In the genomic region with DNA sequence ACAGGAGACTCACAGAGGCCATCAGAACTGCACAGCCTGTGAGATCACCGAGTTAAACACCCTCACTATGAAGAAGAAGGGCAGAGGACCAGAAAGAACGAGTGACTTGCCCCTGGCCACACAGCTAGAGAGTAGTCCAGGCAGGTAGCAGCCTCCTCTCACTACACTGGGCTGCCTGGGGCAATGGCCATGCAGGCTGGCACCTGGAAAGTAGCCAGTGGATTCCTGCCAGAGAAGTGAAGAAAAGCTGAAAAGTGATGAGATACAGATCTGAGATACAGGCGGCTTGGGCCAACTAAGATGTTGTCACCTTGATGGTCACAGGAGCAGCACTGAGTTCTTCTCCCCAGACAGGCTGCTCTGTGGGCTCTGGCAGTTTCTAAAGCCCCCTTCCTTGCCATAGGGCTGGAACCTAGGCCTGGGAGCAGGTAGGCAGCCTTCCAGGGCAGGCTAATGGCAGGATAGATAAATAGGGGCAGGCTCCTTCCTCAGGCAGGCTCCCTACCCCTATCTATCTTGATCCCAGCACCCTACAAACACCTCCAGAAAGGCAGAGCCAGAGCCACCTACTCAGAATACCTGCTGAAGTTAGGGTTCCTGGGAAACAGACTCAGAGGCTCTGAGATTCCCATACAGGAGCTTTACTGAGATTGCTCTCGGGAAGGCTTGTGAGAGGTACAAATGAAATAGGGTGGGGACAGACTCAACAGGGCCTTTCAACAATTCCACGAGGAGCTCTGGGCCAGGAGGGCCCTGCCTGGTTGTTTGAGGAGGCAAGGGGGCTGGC, we compare ENCODE assay signal across 23 cellular contexts.
DNase-seq lines count a peak whose midpoint lies in the region; ATAC-seq and TF ChIP-seq lines count a peak whose summit lies in the region.
"Had no signal": no experiment of that assay in that cellular context is flagged by ENCODE, and none has a peak within 500 bp of the region (broad histone marks: within the 10 kb centered on the region; RNA-seq: fewer than 3 reads in every experiment).

No MANE protein-coding gene starts in this region.

- peaks cover 32% of the 10 kb centered on the region for H3K27me3 ChIP-seq in PC-3 (ENCODE audit: low read length)
- H3K27me3 ChIP-seq in parathyroid adenoma (ENCODE audit: control insufficient read depth, insufficient read depth, low read length): no peaks in the 10 kb centered on the region
- H3K27me3 ChIP-seq in right cardiac atrium (ENCODE audit: control insufficient read depth, insufficient read depth): no peaks in the 10 kb centered on the region
- H3K27me3 ChIP-seq: MG63, Peyer's patch had no signal

- no peak overlapping the region for H3K4me2 ChIP-seq in PC-3 (ENCODE audit: low read length)
- peak overlapping the region; percentile 55 for H3K4me2 ChIP-seq in parathyroid adenoma (ENCODE audit: low read length)
- H3K4me2 ChIP-seq: A549 had no signal

- no TSS peak for BruUV-seq in PC-3 (replicated peaks; lab: Mats Ljungman, UMichigan)

- H4K20me1 ChIP-seq in PC-3 (ENCODE audit: low read length): no peaks in the 10 kb centered on the region

- 69% methylated on average over 5 of the region's 5 CpGs for WGBS in right cardiac atrium

- H3K36me3 ChIP-seq in PC-3 (ENCODE audit: low read depth, low read length) (no peaks in the 10 kb centered on the region), parathyroid adenoma (ENCODE audit: control insufficient read depth, insufficient read depth, low read length) (no peaks in the 10 kb centered on the region)
- H3K36me3 ChIP-seq: MG63, Peyer's patch had no signal

- peak; percentile 11 for DNase-seq in NCI-H2196 (lab: John Stamatoyannopoulos, UW; ENCODE audit: unreplicated experiment)
- DNase-seq in NCI-H2196 treated with DMSO at 0.1 percent for 48 hours (lab: John Stamatoyannopoulos, UW; ENCODE audit: unreplicated experiment): no peak
- peak; percentile 15 for DNase-seq in COR-L47 (lab: John Stamatoyannopoulos, UW)
- peak; percentile 7 for DNase-seq in PC-3
- no peak for DNase-seq in right cardiac atrium
- no peak for DNase-seq in GM10248 (ENCODE audit: extremely low spot score)
- no peak for DNase-seq in natural killer cell
- DNase-seq: CD4-positive, CD25-positive, alpha-beta regulatory T cell; DMS153; GDM1; GOT3; MG63; NCI-H1436; NCI-H2081; NCI-H446; NCI-H526 treated with DMSO at 0.1 percent for 48 hours; NK-92 treated with Interleukin-12 subunit alpha and Interleukin-12 subunit beta, amount 100 ng/mL, for 24 hours; Peyer's patch had no signal

- H2AFZ ChIP-seq in PC-3 (ENCODE audit: low read length) (no peak overlapping the region), parathyroid adenoma (no peak overlapping the region)

- peaks cover 0 to 10% of the 10 kb centered on the region in 2 donors for H3K27me3 Mint-ChIP-seq in natural killer cell (ENCODE audit: low read depth in 2 of 2)
- H3K27me3 Mint-ChIP-seq: CD4-positive, CD25-positive, alpha-beta regulatory T cell had no signal

- no peaks in the 10 kb centered on the region for H3K36me3 Mint-ChIP-seq in natural killer cell
- H3K36me3 Mint-ChIP-seq: CD4-positive, CD25-positive, alpha-beta regulatory T cell; IgD-negative memory B cell had no signal

- ATAC-seq in PC-3: no peak
- no peak for ATAC-seq in right cardiac atrium
- ATAC-seq in natural killer cell: no peak
- ATAC-seq: A549, HCT116 had no signal

- CTCF ChIA-PET in PC-3 (lab: Charles Lee): no interaction called here
- CTCF ChIA-PET in GM10248 (lab: Yijun Ruan, JAX): interaction anchor here (0.8 to 22.2 kb wide), 4 partner anchors 7 to 148 kb away, joined by 3 to 281 read pairs (median 17); no protein-coding TSS in a partner anchor

- no peaks in the 10 kb centered on the region for H3F3A ChIP-seq in PC-3 (ENCODE audit: low read length, unreplicated experiment)

- H3K9me3 ChIP-seq in PC-3 (ENCODE audit: low read length): no peaks in the 10 kb centered on the region
- no peaks in the 10 kb centered on the region for H3K9me3 ChIP-seq in parathyroid adenoma (ENCODE audit: control insufficient read depth, low read length)
- H3K9me3 ChIP-seq in right cardiac atrium (ENCODE audit: control insufficient read depth, low read length): no peaks in the 10 kb centered on the region
- H3K9me3 ChIP-seq: A549, MG63, Peyer's patch had no signal

- no peak overlapping the region for H3K27ac Mint-ChIP-seq in natural killer cell
- H3K27ac Mint-ChIP-seq: B cell; CD4-positive, CD25-positive, alpha-beta regulatory T cell; IgD-negative memory B cell had no signal

- H3K9ac ChIP-seq in PC-3 (ENCODE audit: low read length): no peak overlapping the region
- no peak overlapping the region for H3K9ac ChIP-seq in parathyroid adenoma

- no peak overlapping the region for H3K27ac ChIP-seq in PC-3 (ENCODE audit: low read length)
- H3K27ac ChIP-seq in parathyroid adenoma: no peak overlapping the region
- no peak overlapping the region for H3K27ac ChIP-seq in right cardiac atrium (ENCODE audit: low read length)
- H3K27ac ChIP-seq: A549, Peyer's patch had no signal

- H3K79me2 ChIP-seq in PC-3 (ENCODE audit: low read length) (no peaks in the 10 kb centered on the region), parathyroid adenoma (no peaks in the 10 kb centered on the region)

- H3K4me1 ChIP-seq in PC-3 (ENCODE audit: insufficient read depth, low read length): peaks cover 8% of the 10 kb centered on the region
- peaks cover 4% of the 10 kb centered on the region for H3K4me1 ChIP-seq in parathyroid adenoma
- no peaks in the 10 kb centered on the region for H3K4me1 ChIP-seq in right cardiac atrium (ENCODE audit: control insufficient read depth, insufficient read depth, low read length)
- H3K4me1 ChIP-seq: A549, Peyer's patch had no signal

- TF ChIP-seq CTCF in PC-3 (conservative IDR thresholded peaks at IDR 0.05; ENCODE audit: low read depth, low read length): no peak
- TF ChIP-seq CTCF in parathyroid adenoma (IDR thresholded peaks at IDR 0.05): no peak
- TF ChIP-seq CTCF in GM10248 (IDR thresholded peaks at IDR 0.05; ENCODE audit: control extremely low read depth, extremely low read depth, low read depth, missing control alignments): no peak
- no peak for TF ChIP-seq CTCF in natural killer cell (IDR thresholded peaks at IDR 0.05)

- intact Hi-C loops in PC-3 (cut with micrococcal nuclease): no loop called here
- intact Hi-C loops in right cardiac atrium (cut with DNase I): loop anchor here in 1 of 4 donors (10.0 kb wide), 1 partner anchor 144 kb away; no protein-coding TSS in a partner anchor
- intact Hi-C loops in natural killer cell (cut with micrococcal nuclease): no loop called here

- POLR2A ChIA-PET in PC-3 (lab: Charles Lee; ENCODE audit: unreplicated experiment) (no interaction called here), GM10248 (lab: Yijun Ruan, JAX) (no interaction called here)

- H3K4me3 Mint-ChIP-seq in natural killer cell: no peak overlapping the region
- H3K4me3 Mint-ChIP-seq: B cell; CD4-positive, CD25-positive, alpha-beta regulatory T cell; IgD-negative memory B cell had no signal

- no peak overlapping the region for H3K4me3 ChIP-seq in PC-3 (ENCODE audit: low read length)
- peak overlapping the region; percentile 17 for H3K4me3 ChIP-seq in parathyroid adenoma (ENCODE audit: low read depth, low read length)
- no peak overlapping the region for H3K4me3 ChIP-seq in right cardiac atrium (ENCODE audit: low read length)
- H3K4me3 ChIP-seq: A549, MG63, Peyer's patch had no signal

- H3K4me1 Mint-ChIP-seq in natural killer cell: no peaks in the 10 kb centered on the region
- H3K4me1 Mint-ChIP-seq: B cell; CD4-positive, CD25-positive, alpha-beta regulatory T cell had no signal

- no peaks in the 10 kb centered on the region for H3K9me3 Mint-ChIP-seq in natural killer cell
- H3K9me3 Mint-ChIP-seq: CD4-positive, CD25-positive, alpha-beta regulatory T cell; IgD-negative memory B cell had no signal

- no peaks in the 10 kb centered on the region for H3K9me2 ChIP-seq in PC-3 (replicated peaks; ENCODE audit: low read length)

Comparison
In these comparisons a context has a peak if more than half of its experiments do, and no peak if none do; other contexts are left out.
1. DNase-seq: peak in NCI-H2196 (single experiment), COR-L47 (single experiment) and PC-3 (single experiment); none in NCI-H2196 treated with DMSO at 0.1 percent for 48 hours (single experiment), right cardiac atrium (0 of 3), GM10248 (single experiment) and natural killer cell (single experiment).